In genomic region chr3:72426618-72427397, GRCh38 we compare ENCODE assay signal across 10 cellular contexts. TPM values are rescaled to one million over a fixed set of nuclear protein-coding genes. Genes with fewer than 3 reads are reported as not detected.
DNase-seq lines count a peak whose midpoint lies in the region; ATAC-seq, FAIRE-seq and TF ChIP-seq lines count a peak whose summit lies in the region.
"Had no signal": no experiment of that assay in that cellular context is flagged by ENCODE, and none has a peak within 500 bp of the region (broad histone marks: within the 10 kb centered on the region; RNA-seq: fewer than 3 reads in every experiment).

No MANE protein-coding gene starts in this region.

- DNase-seq in GM18507 (ENCODE audit: extremely low spot score, insufficient read length, low read depth) (no peak), erythroblast (lab: John Stamatoyannopoulos, UW) (peak; percentile 21 to 34), SIG-M5 (lab: John Stamatoyannopoulos, UW) (no peak), frontal cortex (ENCODE audit: low spot score in 2 of 2) (no peak), DMS53 (lab: John Stamatoyannopoulos, UW) (no peak), NCI-H2196 treated with DMSO at 0.1 percent for 48 hours (lab: John Stamatoyannopoulos, UW; ENCODE audit: unreplicated experiment) (no peak)
- DNase-seq: heart right ventricle; stimulated activated naive CD4-positive, alpha-beta T cell treated with Interleukin-2 at 50 U/mL for 16 hours had no signal

- no peak for TF ChIP-seq POLR2A in erythroblast (IDR thresholded peaks at IDR 0.05; ENCODE audit: low read length)

- FAIRE-seq in GM18507 (lab: Jason Lieb, UNC) (peak; percentile 77), frontal cortex (lab: Jason Lieb, UNC) (no peak)

- ATAC-seq in GM21515 (IDR thresholded peaks at IDR 0.05; ENCODE audit: unreplicated experiment): peak; percentile 57
- ATAC-seq in HG03442 (IDR thresholded peaks at IDR 0.05; ENCODE audit: unreplicated experiment): peak; percentile 69

RNA-seq across cellular contexts. Expression of gene RYBP, which starts 19.6 kb away (rescaled TPM):
- 30.6 TPM for total RNA-seq in frontal cortex

Comparison
In these comparisons a context has a peak if more than half of its experiments do, and no peak if none do; other contexts are left out.
1. DNase-seq: peak in erythroblast (2 of 2); none in GM18507 (single experiment), SIG-M5 (single experiment), frontal cortex (0 of 2), DMS53 (single experiment) and NCI-H2196 treated with DMSO at 0.1 percent for 48 hours (single experiment).